Comparison of ENCODE assay signal across 15 cellular contexts in genomic region chr7:11294965-11295364, GRCh38.
"Had no signal": no experiment of that assay in that cellular context is flagged by ENCODE, and none has a peak within 500 bp of the region (broad histone marks: within the 10 kb centered on the region; RNA-seq: fewer than 3 reads in every experiment).

No MANE protein-coding gene starts in this region.

- DNase-seq: activated CD4-positive, alpha-beta memory T cell treated with anti-CD3 and anti-CD28 coated beads for 36 hours; activated CD4-positive, alpha-beta T cell treated with anti-CD3 and anti-CD28 coated beads for 4 hours; activated gamma-delta T cell treated with Interleukin-2 at 50 U/mL for 16 hours; activated T-cell treated with anti-CD3 and anti-CD28 coated beads for 4 hours; effector CD8-positive, alpha-beta T cell; heart left ventricle; left ventricle myocardium superior; mucosa of descending colon; naive B cell; stimulated activated CD4-positive, alpha-beta T cell treated with anti-CD3 and anti-CD28 coated beads, Interleukin-2, amount 100 ng/mL, for 48 hours had no signal

- H3K36me3 ChIP-seq: gastroesophageal sphincter, heart left ventricle, right atrium auricular region, suprapubic skin had no signal

- H3K27me3 ChIP-seq: gastroesophageal sphincter, heart left ventricle, right atrium auricular region, suprapubic skin had no signal

- H3K27ac ChIP-seq: gastroesophageal sphincter, heart left ventricle, right atrium auricular region, suprapubic skin had no signal

- H3K4me3 ChIP-seq: gastroesophageal sphincter, heart left ventricle, mucosa of descending colon, right atrium auricular region, suprapubic skin had no signal

- ATAC-seq: esophagus mucosa, gastroesophageal sphincter, heart left ventricle, left ventricle myocardium superior, mucosa of descending colon, WTC11 had no signal

- H3K4me1 ChIP-seq: gastroesophageal sphincter, heart left ventricle, right atrium auricular region, suprapubic skin had no signal

- H3K9me3 ChIP-seq: gastroesophageal sphincter, heart left ventricle, mucosa of descending colon, right atrium auricular region, suprapubic skin had no signal
